Comparison of ENCODE assay signal across 7 cellular contexts in the genomic region with DNA sequence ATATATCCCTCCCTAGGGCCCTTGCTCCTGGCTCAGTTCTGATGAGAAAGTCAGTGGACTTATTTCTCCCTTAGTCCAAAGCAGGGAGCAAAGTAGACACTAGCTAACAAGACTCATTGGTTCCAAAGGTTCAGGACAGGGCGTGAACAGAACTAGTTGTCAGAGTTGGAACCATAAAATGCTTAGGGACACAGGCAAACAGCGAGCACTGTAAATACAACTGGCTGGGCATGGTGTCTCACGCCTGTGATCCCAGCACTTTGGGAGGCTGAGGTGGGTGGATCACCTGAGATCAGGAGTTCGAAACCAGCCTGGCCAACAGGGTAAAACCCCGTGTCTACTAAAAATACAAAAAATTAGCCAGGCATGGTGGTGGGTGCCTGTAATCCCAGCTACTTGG. TPM values are rescaled to one million over a fixed set of nuclear protein-coding genes. Genes with fewer than 3 reads are reported as not detected.
DNase-seq lines count a peak whose midpoint lies in the region; ATAC-seq and TF ChIP-seq lines count a peak whose summit lies in the region.
"Not testable (repeated sequence)": the region's sequence is repeated elsewhere in the genome, so short reads cannot be mapped to it uniquely, and the experiment has no call there.

No MANE protein-coding gene starts in this region.

- POLR2A ChIA-PET in CD8-positive, alpha-beta T cell (lab: Charles Lee): not testable (repeated sequence)

- H3K9me3 ChIP-seq in CD8-positive, alpha-beta T cell (ENCODE audit: low read length); Peyer's patch; duodenal mucosa (ENCODE audit: control insufficient read depth in 1 of 2, low read length in 2 of 2); stomach: not testable (repeated sequence)

- not testable (repeated sequence) for DNase-seq in CD8-positive, alpha-beta T cell; progenitor cell of endocrine pancreas (ENCODE audit: low spot score, unreplicated experiment)
- DNase-seq in Peyer's patch (peak in 1 of 3 donors; percentile 88), left colon (peak; percentile 43 to 65), stomach (peak; percentile 2)
- peak; percentile 12 for DNase-seq in activated CD8-positive, alpha-beta memory T cell treated with anti-CD3 and anti-CD28 coated beads, Interleukin-2, amount 10 ng/mL, durations not matched to agents 7 days and 5 days

- peak in 1 of 2 donors; percentile 21 for TF ChIP-seq POLR2A in Peyer's patch (IDR thresholded peaks at IDR 0.05)
- TF ChIP-seq POLR2A in stomach (IDR thresholded peaks at IDR 0.05): not testable (repeated sequence)

- not testable (repeated sequence) for H3K27me3 Mint-ChIP-seq in CD8-positive, alpha-beta T cell (ENCODE audit: low read depth); activated CD8-positive, alpha-beta memory T cell treated with anti-CD3 and anti-CD28 coated beads, Interleukin-2, amount 10 ng/mL, durations not matched to agents 7 days and 5 days; progenitor cell of endocrine pancreas

- intact Hi-C loops in CD8-positive, alpha-beta T cell (cut with DNase I, micrococcal nuclease); left colon (cut with DNase I, micrococcal nuclease); stomach (cut with DNase I; ENCODE audit: low total_unique reads): not testable (repeated sequence)

- CTCF ChIA-PET in CD8-positive, alpha-beta T cell (lab: Charles Lee): interaction anchor here (0.8 to 4.4 kb wide), 3 partner anchors 15 to 97 kb away, joined by 3 to 21 read pairs (median 9); a partner anchor contains a TSS
- CTCF ChIA-PET in activated CD8-positive, alpha-beta memory T cell treated with anti-CD3 and anti-CD28 coated beads, Interleukin-2, amount 10 ng/mL, durations not matched to agents 7 days and 5 days (lab: Charles Lee): interaction anchor here (0.6 to 4.1 kb wide), 5 partner anchors 10 to 114 kb away, joined by 3 to 20 read pairs (median 3); no protein-coding TSS in a partner anchor

- not testable (repeated sequence) for H3K4me3 Mint-ChIP-seq in CD8-positive, alpha-beta T cell; activated CD8-positive, alpha-beta memory T cell treated with anti-CD3 and anti-CD28 coated beads, Interleukin-2, amount 10 ng/mL, durations not matched to agents 7 days and 5 days; progenitor cell of endocrine pancreas (ENCODE audit: low read depth)

- H3K9ac ChIP-seq in duodenal mucosa (ENCODE audit: low read depth in 1 of 2, low read length in 2 of 2): not testable (repeated sequence)

- TF ChIP-seq EP300 in stomach (IDR thresholded peaks at IDR 0.05): not testable (repeated sequence)

- H3K4me1 Mint-ChIP-seq in CD8-positive, alpha-beta T cell (ENCODE audit: low read depth); activated CD8-positive, alpha-beta memory T cell treated with anti-CD3 and anti-CD28 coated beads, Interleukin-2, amount 10 ng/mL, durations not matched to agents 7 days and 5 days; progenitor cell of endocrine pancreas (ENCODE audit: low read depth): not testable (repeated sequence)

- H3K27me3 ChIP-seq in CD8-positive, alpha-beta T cell (ENCODE audit: insufficient read depth, low read length); Peyer's patch; duodenal mucosa (ENCODE audit: control insufficient read depth in 1 of 2, insufficient read depth in 2 of 2, low read length in 2 of 2); stomach: not testable (repeated sequence)

- not testable (repeated sequence) for ATAC-seq in CD8-positive, alpha-beta T cell; activated CD8-positive, alpha-beta memory T cell treated with anti-CD3 and anti-CD28 coated beads, Interleukin-2, amount 10 ng/mL, durations not matched to agents 7 days and 5 days
- ATAC-seq in left colon: peak; percentile 94

- peak overlapping the region; percentile 41 for H3K27ac Mint-ChIP-seq in CD8-positive, alpha-beta T cell
- not testable (repeated sequence) for H3K27ac Mint-ChIP-seq in activated CD8-positive, alpha-beta memory T cell treated with anti-CD3 and anti-CD28 coated beads, Interleukin-2, amount 10 ng/mL, durations not matched to agents 7 days and 5 days
- H3K27ac Mint-ChIP-seq in progenitor cell of endocrine pancreas: peak overlapping the region; percentile 18

- not testable (repeated sequence) for H3K9me3 Mint-ChIP-seq in CD8-positive, alpha-beta T cell; activated CD8-positive, alpha-beta memory T cell treated with anti-CD3 and anti-CD28 coated beads, Interleukin-2, amount 10 ng/mL, durations not matched to agents 7 days and 5 days (ENCODE audit: low read depth); progenitor cell of endocrine pancreas (ENCODE audit: low read depth)

- not testable (repeated sequence) for H3K4me1 ChIP-seq in CD8-positive, alpha-beta T cell (ENCODE audit: insufficient read depth, low read length); Peyer's patch; duodenal mucosa (ENCODE audit: control insufficient read depth in 1 of 2, insufficient read depth in 2 of 2, low read length in 2 of 2); stomach

- H3K36me3 Mint-ChIP-seq in CD8-positive, alpha-beta T cell: peaks cover 55% of the 10 kb centered on the region
- H3K36me3 Mint-ChIP-seq in activated CD8-positive, alpha-beta memory T cell treated with anti-CD3 and anti-CD28 coated beads, Interleukin-2, amount 10 ng/mL, durations not matched to agents 7 days and 5 days: peaks cover 32% of the 10 kb centered on the region
- peaks cover 19% of the 10 kb centered on the region for H3K36me3 Mint-ChIP-seq in progenitor cell of endocrine pancreas (ENCODE audit: insufficient read depth)

- H3K27ac ChIP-seq in CD8-positive, alpha-beta T cell (ENCODE audit: low read depth, low read length); stomach: not testable (repeated sequence)
- H3K27ac ChIP-seq in Peyer's patch (peak overlapping the region in 3 of 4 donors; percentile 21 to 90 (median 77)), duodenal mucosa (ENCODE audit: low read depth, low read length) (peak overlapping the region; percentile 53)

- H3K4me3 ChIP-seq in CD8-positive, alpha-beta T cell (ENCODE audit: low read depth, low read length); Peyer's patch; duodenal mucosa (ENCODE audit: low read depth in 1 of 2, low read length in 2 of 2); stomach: not testable (repeated sequence)

- 76 to 95% (median 86%) methylated on average over 5 of the region's 5 CpGs for WGBS in stomach, 5 donors

- peaks cover 26% of the 10 kb centered on the region for H3K36me3 ChIP-seq in CD8-positive, alpha-beta T cell (ENCODE audit: insufficient read depth, low read length)
- H3K36me3 ChIP-seq in Peyer's patch: peaks cover 0 to 36% (median 0%) of the 10 kb centered on the region in 3 donors
- H3K36me3 ChIP-seq in duodenal mucosa (ENCODE audit: control insufficient read depth in 1 of 2, insufficient read depth in 2 of 2, low read length in 2 of 2): peaks cover 18 to 56% of the 10 kb centered on the region in 2 donors
- H3K36me3 ChIP-seq in stomach: peaks cover 44 to 73% (median 73%) of the 10 kb centered on the region in 4 donors

- TF ChIP-seq CTCF in CD8-positive, alpha-beta T cell (IDR thresholded peaks at IDR 0.05); Peyer's patch (IDR thresholded peaks at IDR 0.05); progenitor cell of endocrine pancreas (IDR thresholded peaks at IDR 0.05; ENCODE audit: unreplicated experiment); stomach (IDR thresholded peaks at IDR 0.05): not testable (repeated sequence)

RNA-seq across cellular contexts. Expression of a gene that starts 36.7 kb away (rescaled TPM):
- total RNA-seq in CD8-positive, alpha-beta T cell: 10 to 100 TPM; 84.6 to 92.5 TPM
- total RNA-seq in Peyer's patch: 10 to 100 TPM; 46.4 to 90.8 (median 76.7) TPM
- total RNA-seq in activated CD8-positive, alpha-beta memory T cell treated with anti-CD3 and anti-CD28 coated beads, Interleukin-2, amount 10 ng/mL, durations not matched to agents 7 days and 5 days: 10 to 100 TPM; 35.5 to 47.8 TPM
- 100 to 1,000 TPM; 231 to 527 TPM for total RNA-seq in left colon
- total RNA-seq in progenitor cell of endocrine pancreas: 31.9 and 33.8 TPM in 2 replicates
- 100 to 1,000 TPM in 1 of 5 donors, 10 to 100 TPM in 4; 12.1 to 261 (median 82.1) TPM for total RNA-seq in stomach
- 100 to 1,000 TPM in 2 of 3 donors, 10 to 100 TPM in 1; 95.3 to 143 (median 104) TPM for polyA plus RNA-seq in stomach

RNA-seq across cellular contexts. Expression of a gene that starts 36.7 kb away (rescaled TPM):
- total RNA-seq in CD8-positive, alpha-beta T cell: 100 to 1,000 TPM; 168 to 177 TPM
- total RNA-seq in Peyer's patch (10 to 100 TPM; 25.4 to 57.8 (median 36.6) TPM), left colon (100 to 1,000 TPM in 1 of 2 donors, 10 to 100 TPM in 1; 98.2 to 137 TPM), progenitor cell of endocrine pancreas (153 and 156 TPM in 2 replicates), stomach (100 to 1,000 TPM in 1 of 5 donors, 10 to 100 TPM in 3, 1 to 10 TPM in 1; 8.2 to 149 (median 35.3) TPM)
- 100 to 1,000 TPM; 299 to 301 TPM for total RNA-seq in activated CD8-positive, alpha-beta memory T cell treated with anti-CD3 and anti-CD28 coated beads, Interleukin-2, amount 10 ng/mL, durations not matched to agents 7 days and 5 days
- 100 to 1,000 TPM; 149 to 267 (median 169) TPM for polyA plus RNA-seq in stomach
